Comparison of ENCODE assay signal across 8 cellular contexts in the genomic region with DNA sequence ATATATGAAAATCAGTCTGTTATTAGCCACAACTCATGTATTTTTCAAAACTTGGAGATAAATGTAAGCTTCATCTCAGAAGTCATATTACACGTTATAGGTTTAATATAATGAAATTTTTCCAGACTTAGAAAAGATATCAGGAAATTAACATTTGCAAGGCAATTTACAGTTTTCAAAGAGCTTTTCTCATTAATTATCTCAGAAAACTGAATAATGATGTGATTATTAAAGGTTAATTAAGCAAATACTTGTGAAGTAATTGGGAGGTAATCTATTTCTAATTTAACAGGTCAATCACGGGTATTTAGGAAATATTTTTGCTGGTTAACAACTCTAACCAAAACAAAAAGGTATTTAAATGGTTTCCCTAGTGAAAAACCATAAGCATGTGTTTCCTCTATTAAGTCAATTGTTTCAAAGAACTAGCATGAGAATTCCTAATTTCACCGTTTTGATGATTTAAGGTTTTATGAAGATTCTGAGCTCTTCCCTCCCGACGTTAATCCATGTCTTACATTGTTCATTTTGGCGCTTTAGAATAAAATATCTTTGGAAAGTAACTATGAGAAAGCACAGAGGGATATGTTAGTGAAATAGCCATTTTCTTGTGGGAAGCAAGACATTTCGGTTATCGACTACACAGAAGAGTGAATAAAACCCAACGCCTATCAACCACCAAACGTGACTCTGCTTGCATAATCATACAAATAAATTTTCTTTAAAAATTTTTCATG. TPM values are rescaled to one million over a fixed set of nuclear protein-coding genes. Genes with fewer than 3 reads are reported as not detected.
DNase-seq lines count a peak whose midpoint lies in the region; ATAC-seq and TF ChIP-seq lines count a peak whose summit lies in the region.

No MANE protein-coding gene starts in this region.

- DNase-seq in Calu3 (no peak), RWPE2 (ENCODE audit: low spot score) (no peak), esophagus muscularis mucosa (ENCODE audit: extremely low spot score) (no peak), foreskin keratinocyte (no peak), GM10266 (ENCODE audit: extremely low spot score) (no peak), HCEC 1CT (no peak), T-helper 9 cell (no peak)

- H3K4me3 ChIP-seq in RWPE2 (ENCODE audit: severe bottlenecking) (peak overlapping the region; percentile 94), esophagus muscularis mucosa (peak overlapping the region; percentile 74 to 95 (median 84)), parathyroid adenoma (ENCODE audit: low read depth, low read length) (peak overlapping the region; percentile 72)

- TF ChIP-seq EP300 in esophagus muscularis mucosa (IDR thresholded peaks at IDR 0.05), result no peak

- intact Hi-C loops in Calu3 (cut with micrococcal nuclease; ENCODE audit: unreplicated experiment), result no loop called here
- intact Hi-C loops in esophagus muscularis mucosa (cut with DNase I), result loop anchor here (5.0 kb wide), 1 partner anchor 58 kb away; no protein-coding TSS in a partner anchor

- BruUV-seq in Calu3 (replicated peaks; lab: Mats Ljungman, UMichigan), result no TSS peak

- H3K4me2 ChIP-seq in parathyroid adenoma (ENCODE audit: low read length), result peak overlapping the region; percentile 75

- WGBS in esophagus muscularis mucosa, result 36% methylated on average over 10 of the region's 10 CpGs

- no peaks in the 10 kb centered on the region for H3K36me3 ChIP-seq in RWPE2 (ENCODE audit: low read depth)
- H3K36me3 ChIP-seq in esophagus muscularis mucosa, result no peaks in the 10 kb centered on the region
- H3K36me3 ChIP-seq in parathyroid adenoma (ENCODE audit: control insufficient read depth, insufficient read depth, low read length), result no peaks in the 10 kb centered on the region

- no peak overlapping the region for H3K9ac ChIP-seq in parathyroid adenoma

- H2AFZ ChIP-seq in parathyroid adenoma, result peak overlapping the region; percentile 82

- H3K27me3 Mint-ChIP-seq in Calu3 (ENCODE audit: unreplicated experiment), result peaks cover 42% of the 10 kb centered on the region

- TF ChIP-seq CTCF in Calu3 (IDR thresholded peaks at IDR 0.05; ENCODE audit: unreplicated experiment) (no peak), RWPE2 (IDR thresholded peaks at IDR 0.05; ENCODE audit: poor library complexity, severe bottlenecking) (no peak), esophagus muscularis mucosa (IDR thresholded peaks at IDR 0.05) (no peak), parathyroid adenoma (IDR thresholded peaks at IDR 0.05) (no peak), foreskin keratinocyte (conservative IDR thresholded peaks at IDR 0.05) (no peak), GM10266 (IDR thresholded peaks at IDR 0.05; ENCODE audit: control insufficient read depth, insufficient read depth, low read depth, missing control alignments) (no peak)

- H3K9me3 Mint-ChIP-seq in Calu3 (ENCODE audit: low read depth, unreplicated experiment), result no peaks in the 10 kb centered on the region

- no peak overlapping the region for H3K27ac Mint-ChIP-seq in Calu3 (ENCODE audit: unreplicated experiment)

- H3K4me1 Mint-ChIP-seq in Calu3 (ENCODE audit: low read depth, unreplicated experiment), result peaks cover 14% of the 10 kb centered on the region

- H3K27me3 ChIP-seq in RWPE2 (ENCODE audit: insufficient read depth, poor library complexity, severe bottlenecking) (peaks cover 35% of the 10 kb centered on the region), esophagus muscularis mucosa (no peaks in the 10 kb centered on the region), parathyroid adenoma (ENCODE audit: control insufficient read depth, insufficient read depth, low read length) (no peaks in the 10 kb centered on the region), foreskin keratinocyte (peaks cover 47% of the 10 kb centered on the region)

- peak overlapping the region; percentile 87 for H3K4me3 Mint-ChIP-seq in Calu3 (ENCODE audit: low read depth, unreplicated experiment)

- H3K36me3 Mint-ChIP-seq in Calu3 (ENCODE audit: insufficient read depth, unreplicated experiment), result peaks cover 19% of the 10 kb centered on the region

- H3K9me3 ChIP-seq in RWPE2 (ENCODE audit: severe bottlenecking) (no peaks in the 10 kb centered on the region), esophagus muscularis mucosa (no peaks in the 10 kb centered on the region), parathyroid adenoma (ENCODE audit: control insufficient read depth, low read length) (no peaks in the 10 kb centered on the region)

- ATAC-seq in RWPE2 (ENCODE audit: low read depth), result no peak
- ATAC-seq in foreskin keratinocyte, result no peak

- no peaks in the 10 kb centered on the region for H3K79me2 ChIP-seq in parathyroid adenoma

- CTCF ChIA-PET in Calu3 (lab: Charles Lee), result no interaction called here

- H3K4me1 ChIP-seq in RWPE2 (ENCODE audit: insufficient read depth, poor library complexity, severe bottlenecking) (no peaks in the 10 kb centered on the region), esophagus muscularis mucosa (peaks cover 10 to 37% (median 31%) of the 10 kb centered on the region in 4 donors), parathyroid adenoma (peaks cover 8% of the 10 kb centered on the region), foreskin keratinocyte (no peaks in the 10 kb centered on the region)

- H3K27ac ChIP-seq in RWPE2 (ENCODE audit: poor library complexity, severe bottlenecking) (no peak overlapping the region), esophagus muscularis mucosa (replicated peaks in 1 of 4) (peak overlapping the region; percentile 89 to 97 (median 95)), parathyroid adenoma (peak overlapping the region; percentile 96), foreskin keratinocyte (no peak overlapping the region)

- no peak for TF ChIP-seq POLR2A in esophagus muscularis mucosa (IDR thresholded peaks at IDR 0.05; ENCODE audit: low read depth)

RNA-seq across cellular contexts. Expression of a gene that starts 1.5 kb away (rescaled TPM):
- total RNA-seq in Calu3 (2022), result 20.4 and 35.1 TPM in 2 replicates
- 10 to 100 TPM; 38.2 to 61.2 (median 53.5) TPM for total RNA-seq in esophagus muscularis mucosa
- total RNA-seq in foreskin keratinocyte, result 11.4 and 13.5 TPM in 2 replicates
- polyA plus RNA-seq in foreskin keratinocyte, result 3.7 and 4.8 TPM in 2 replicates

Comparison
In these comparisons a context has a peak if more than half of its experiments do, and no peak if none do; other contexts are left out.
1. H3K27ac ChIP-seq: peak in esophagus muscularis mucosa (4 of 4) and parathyroid adenoma (single experiment); none in RWPE2 (single experiment) and foreskin keratinocyte (single experiment).
2. Peak in every context shown above with its lines, with median percentiles within 50 percentile points of each other: H3K4me3 ChIP-seq.